1 cellular context compared by ENCODE assay signal in the genomic region with DNA sequence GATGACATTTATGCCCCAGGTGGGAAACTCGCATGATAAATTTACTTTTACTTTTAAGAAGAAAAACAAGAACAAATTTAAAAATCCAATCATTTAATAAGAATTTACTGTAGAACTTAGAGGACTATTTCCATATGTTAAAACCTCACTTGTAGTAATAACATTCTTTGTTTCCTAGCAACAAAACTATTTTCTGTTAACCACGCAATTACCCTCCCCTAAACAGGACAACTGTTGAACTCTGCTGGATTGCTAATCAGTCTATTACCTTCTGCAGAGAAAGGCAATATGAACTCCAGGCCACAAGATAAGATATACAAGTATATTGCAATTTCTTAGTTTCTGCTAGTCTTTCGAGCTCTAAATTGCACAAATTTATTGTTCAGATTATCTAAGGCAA.
TF ChIP-seq lines count a peak whose summit lies in the region.

No MANE protein-coding gene starts in this region.

TF ChIP-seq in GM23338, 12 proteins besides CTCF, POLR2A, EP300 and RAD21 (continued from another document):
- TF ChIP-seq, protein P1, sequence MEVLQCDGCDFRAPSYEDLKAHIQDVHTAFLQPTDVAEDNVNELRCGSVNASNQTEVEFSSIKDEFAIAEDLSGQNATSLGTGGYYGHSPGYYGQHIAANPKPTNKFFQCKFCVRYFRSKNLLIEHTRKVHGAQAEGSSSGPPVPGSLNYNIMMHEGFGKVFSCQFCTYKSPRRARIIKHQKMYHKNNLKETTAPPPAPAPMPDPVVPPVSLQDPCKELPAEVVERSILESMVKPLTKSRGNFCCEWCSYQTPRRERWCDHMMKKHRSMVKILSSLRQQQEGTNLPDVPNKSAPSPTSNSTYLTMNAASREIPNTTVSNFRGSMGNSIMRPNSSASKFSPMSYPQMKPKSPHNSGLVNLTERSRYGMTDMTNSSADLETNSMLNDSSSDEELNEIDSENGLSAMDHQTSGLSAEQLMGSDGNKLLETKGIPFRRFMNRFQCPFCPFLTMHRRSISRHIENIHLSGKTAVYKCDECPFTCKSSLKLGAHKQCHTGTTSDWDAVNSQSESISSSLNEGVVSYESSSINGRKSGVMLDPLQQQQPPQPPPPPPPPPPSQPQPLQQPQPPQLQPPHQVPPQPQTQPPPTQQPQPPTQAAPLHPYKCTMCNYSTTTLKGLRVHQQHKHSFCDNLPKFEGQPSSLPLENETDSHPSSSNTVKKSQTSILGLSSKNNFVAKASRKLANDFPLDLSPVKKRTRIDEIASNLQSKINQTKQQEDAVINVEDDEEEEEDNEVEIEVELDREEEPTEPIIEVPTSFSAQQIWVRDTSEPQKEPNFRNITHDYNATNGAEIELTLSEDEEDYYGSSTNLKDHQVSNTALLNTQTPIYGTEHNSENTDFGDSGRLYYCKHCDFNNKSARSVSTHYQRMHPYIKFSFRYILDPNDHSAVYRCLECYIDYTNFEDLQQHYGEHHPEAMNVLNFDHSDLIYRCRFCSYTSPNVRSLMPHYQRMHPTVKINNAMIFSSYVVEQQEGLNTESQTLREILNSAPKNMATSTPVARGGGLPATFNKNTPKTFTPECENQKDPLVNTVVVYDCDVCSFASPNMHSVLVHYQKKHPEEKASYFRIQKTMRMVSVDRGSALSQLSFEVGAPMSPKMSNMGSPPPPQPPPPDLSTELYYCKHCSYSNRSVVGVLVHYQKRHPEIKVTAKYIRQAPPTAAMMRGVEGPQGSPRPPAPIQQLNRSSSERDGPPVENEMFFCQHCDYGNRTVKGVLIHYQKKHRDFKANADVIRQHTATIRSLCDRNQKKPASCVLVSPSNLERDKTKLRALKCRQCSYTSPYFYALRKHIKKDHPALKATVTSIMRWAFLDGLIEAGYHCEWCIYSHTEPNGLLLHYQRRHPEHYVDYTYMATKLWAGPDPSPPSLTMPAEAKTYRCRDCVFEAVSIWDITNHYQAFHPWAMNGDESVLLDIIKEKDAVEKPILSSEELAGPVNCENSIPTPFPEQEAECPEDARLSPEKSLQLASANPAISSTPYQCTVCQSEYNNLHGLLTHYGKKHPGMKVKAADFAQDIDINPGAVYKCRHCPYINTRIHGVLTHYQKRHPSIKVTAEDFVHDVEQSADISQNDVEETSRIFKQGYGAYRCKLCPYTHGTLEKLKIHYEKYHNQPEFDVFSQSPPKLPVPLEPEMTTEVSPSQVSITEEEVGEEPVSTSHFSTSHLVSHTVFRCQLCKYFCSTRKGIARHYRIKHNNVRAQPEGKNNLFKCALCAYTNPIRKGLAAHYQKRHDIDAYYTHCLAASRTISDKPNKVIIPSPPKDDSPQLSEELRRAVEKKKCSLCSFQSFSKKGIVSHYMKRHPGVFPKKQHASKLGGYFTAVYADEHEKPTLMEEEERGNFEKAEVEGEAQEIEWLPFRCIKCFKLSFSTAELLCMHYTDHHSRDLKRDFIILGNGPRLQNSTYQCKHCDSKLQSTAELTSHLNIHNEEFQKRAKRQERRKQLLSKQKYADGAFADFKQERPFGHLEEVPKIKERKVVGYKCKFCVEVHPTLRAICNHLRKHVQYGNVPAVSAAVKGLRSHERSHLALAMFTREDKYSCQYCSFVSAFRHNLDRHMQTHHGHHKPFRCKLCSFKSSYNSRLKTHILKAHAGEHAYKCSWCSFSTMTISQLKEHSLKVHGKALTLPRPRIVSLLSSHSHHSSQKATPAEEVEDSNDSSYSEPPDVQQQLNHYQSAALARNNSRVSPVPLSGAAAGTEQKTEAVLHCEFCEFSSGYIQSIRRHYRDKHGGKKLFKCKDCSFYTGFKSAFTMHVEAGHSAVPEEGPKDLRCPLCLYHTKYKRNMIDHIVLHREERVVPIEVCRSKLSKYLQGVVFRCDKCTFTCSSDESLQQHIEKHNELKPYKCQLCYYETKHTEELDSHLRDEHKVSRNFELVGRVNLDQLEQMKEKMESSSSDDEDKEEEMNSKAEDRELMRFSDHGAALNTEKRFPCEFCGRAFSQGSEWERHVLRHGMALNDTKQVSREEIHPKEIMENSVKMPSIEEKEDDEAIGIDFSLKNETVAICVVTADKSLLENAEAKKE (CRISPR knock-in tag; IDR thresholded peaks at IDR 0.05): no peak
